Comparison of ENCODE assay signal across 8 cellular contexts in genomic region chr4:42152507-42153504, GRCh38. TPM values are rescaled to one million over a fixed set of nuclear protein-coding genes. Genes with fewer than 3 reads are reported as not detected.
DNase-seq lines count a peak whose midpoint lies in the region; ATAC-seq and TF ChIP-seq lines count a peak whose summit lies in the region.

Gene BEND4 (minus strand): TSS chr4:42152655. CDS start chr4:42152143, 512 bp downstream.

- H3K27me3 ChIP-seq in right lobe of liver, result peaks cover 0 to 11% of the 10 kb centered on the region in 2 donors
- H3K27me3 ChIP-seq in upper lobe of right lung, result peaks cover 55% of the 10 kb centered on the region

- CTCF ChIA-PET in activated B cell treated with CpG ODN at 0.5 μM for 24 hours (lab: Charles Lee), result no interaction called here

- peaks cover 48% of the 10 kb centered on the region for H3K27me3 Mint-ChIP-seq in activated T-cell treated with anti-CD3 and anti-CD28 coated beads, Interleukin-2, amount 50 U/mL, for 4 hours (ENCODE audit: low read depth)
- H3K27me3 Mint-ChIP-seq in activated B cell treated with CpG ODN at 0.5 μM for 24 hours, result peaks cover 1% of the 10 kb centered on the region

- TF ChIP-seq CTCF in activated B cell treated with CpG ODN at 0.5 μM for 24 hours (IDR thresholded peaks at IDR 0.05) (no peak), right lobe of liver (IDR thresholded peaks at IDR 0.05) (no peak), upper lobe of right lung (IDR thresholded peaks at IDR 0.05) (no peak)

- no peak for TF ChIP-seq POLR2A in right lobe of liver (IDR thresholded peaks at IDR 0.05)

- peaks cover 24% of the 10 kb centered on the region for H3K4me1 Mint-ChIP-seq in activated T-cell treated with anti-CD3 and anti-CD28 coated beads, Interleukin-2, amount 50 U/mL, for 4 hours (ENCODE audit: low read depth)
- H3K4me1 Mint-ChIP-seq in activated B cell treated with CpG ODN at 0.5 μM for 24 hours, result peaks cover 40% of the 10 kb centered on the region

- no peak for ATAC-seq in activated T-cell treated with anti-CD3 and anti-CD28 coated beads, Interleukin-2, amount 50 U/mL, for 4 hours
- ATAC-seq in HG02938 (IDR thresholded peaks at IDR 0.05; ENCODE audit: unreplicated experiment), result peak; percentile 19
- peak; percentile 33 for ATAC-seq in activated B cell treated with CpG ODN at 0.5 μM for 24 hours (ENCODE audit: low read depth)
- no peak for ATAC-seq in right lobe of liver
- no peak for ATAC-seq in upper lobe of right lung

- no peak for DNase-seq in activated T-cell treated with anti-CD3 and anti-CD28 coated beads, Interleukin-2, amount 50 U/mL, for 4 hours
- DNase-seq in activated T-cell treated with anti-CD3 and anti-CD28 coated beads for 4 hours (no peak), activated B cell treated with CpG ODN at 0.5 μM for 24 hours (no peak), right lobe of liver (no peak), upper lobe of right lung (no peak), head of caudate nucleus (no peak), OCI-M2 (lab: John Stamatoyannopoulos, UW; ENCODE audit: unreplicated experiment) (no peak)

- peaks cover 0 to 3% (median 0%) of the 10 kb centered on the region in 4 donors for H3K4me1 ChIP-seq in right lobe of liver
- peaks cover 6% of the 10 kb centered on the region for H3K4me1 ChIP-seq in upper lobe of right lung

- intact Hi-C loops in activated B cell treated with CpG ODN at 0.5 μM for 24 hours (cut with micrococcal nuclease) (loop anchor here (1.0 to 10.0 kb wide), 6 partner anchors 14 to 504 kb away; partner anchors contain the start of genes ATP8A1, SHISA3, SLC30A9 and TMEM33), right lobe of liver (cut with DNase I) (no loop called here), upper lobe of right lung (cut with DNase I) (no loop called here), head of caudate nucleus (cut with DNase I) (no loop called here)

- no peaks in the 10 kb centered on the region for H3K36me3 Mint-ChIP-seq in activated T-cell treated with anti-CD3 and anti-CD28 coated beads, Interleukin-2, amount 50 U/mL, for 4 hours (ENCODE audit: insufficient read depth)
- peaks cover 4% of the 10 kb centered on the region for H3K36me3 Mint-ChIP-seq in activated B cell treated with CpG ODN at 0.5 μM for 24 hours (ENCODE audit: low read depth)

- 18% methylated on average over 28 of the region's 49 CpGs for WGBS in right lobe of liver (ENCODE audit: insufficient coverage, low coverage, low lambda C conversion rate, missing lambda C conversion rate)

- H3K36me3 ChIP-seq in right lobe of liver (no peaks in the 10 kb centered on the region), upper lobe of right lung (no peaks in the 10 kb centered on the region)

- H3K9me3 ChIP-seq in right lobe of liver, result no peaks in the 10 kb centered on the region
- no peaks in the 10 kb centered on the region for H3K9me3 ChIP-seq in upper lobe of right lung

- peak within 1 kb of the TSS; percentile 67 for H3K4me3 Mint-ChIP-seq in activated T-cell treated with anti-CD3 and anti-CD28 coated beads, Interleukin-2, amount 50 U/mL, for 4 hours
- peak within 1 kb of the TSS; percentile 95 for H3K4me3 Mint-ChIP-seq in activated B cell treated with CpG ODN at 0.5 μM for 24 hours

- H3K27ac ChIP-seq in right lobe of liver (no peak within 1 kb of the TSS), upper lobe of right lung (no peak within 1 kb of the TSS)

- H3K9me3 Mint-ChIP-seq in activated T-cell treated with anti-CD3 and anti-CD28 coated beads, Interleukin-2, amount 50 U/mL, for 4 hours, result no peaks in the 10 kb centered on the region
- H3K9me3 Mint-ChIP-seq in activated B cell treated with CpG ODN at 0.5 μM for 24 hours, result no peaks in the 10 kb centered on the region

- peak within 1 kb of the TSS; percentile 74 for H3K27ac Mint-ChIP-seq in activated B cell treated with CpG ODN at 0.5 μM for 24 hours

- POLR2A ChIA-PET in activated B cell treated with CpG ODN at 0.5 μM for 24 hours (lab: Charles Lee), result interaction anchor here (1.3 kb wide), 1 partner anchor 218 kb away, joined by 6 read pairs; the partner anchor contains the start of gene TMEM33

- peak within 1 kb of the TSS; percentile 35 to 47 (median 38) for H3K4me3 ChIP-seq in right lobe of liver
- H3K4me3 ChIP-seq in upper lobe of right lung, result peak within 1 kb of the TSS; percentile 43

RNA-seq across cellular contexts. Expression of gene BEND4, which starts in this region (rescaled TPM):
- total RNA-seq in activated T-cell treated with anti-CD3 and anti-CD28 coated beads, Interleukin-2, amount 50 U/mL, for 4 hours, result 1 to 10 TPM in 1 of 3 donors, under 1 TPM in 2; 0.28 to 1.3 (median 0.52) TPM
- total RNA-seq in activated B cell treated with CpG ODN at 0.5 μM for 24 hours (14.1 TPM in 2 replicates), right lobe of liver (under 1 TPM; 0.04 to 0.31 (median 0.13) TPM), upper lobe of right lung (0.43 TPM)

Comparison
In these comparisons a context has a peak if more than half of its experiments do, and no peak if none do; other contexts are left out.
1. ATAC-seq: peak in HG02938 (single experiment) and activated B cell treated with CpG ODN at 0.5 μM for 24 hours (single experiment); none in activated T-cell treated with anti-CD3 and anti-CD28 coated beads, Interleukin-2, amount 50 U/mL, for 4 hours (0 of 2), right lobe of liver (0 of 4) and upper lobe of right lung (single experiment).